8 cellular contexts compared by ENCODE assay signal in the genomic region with DNA sequence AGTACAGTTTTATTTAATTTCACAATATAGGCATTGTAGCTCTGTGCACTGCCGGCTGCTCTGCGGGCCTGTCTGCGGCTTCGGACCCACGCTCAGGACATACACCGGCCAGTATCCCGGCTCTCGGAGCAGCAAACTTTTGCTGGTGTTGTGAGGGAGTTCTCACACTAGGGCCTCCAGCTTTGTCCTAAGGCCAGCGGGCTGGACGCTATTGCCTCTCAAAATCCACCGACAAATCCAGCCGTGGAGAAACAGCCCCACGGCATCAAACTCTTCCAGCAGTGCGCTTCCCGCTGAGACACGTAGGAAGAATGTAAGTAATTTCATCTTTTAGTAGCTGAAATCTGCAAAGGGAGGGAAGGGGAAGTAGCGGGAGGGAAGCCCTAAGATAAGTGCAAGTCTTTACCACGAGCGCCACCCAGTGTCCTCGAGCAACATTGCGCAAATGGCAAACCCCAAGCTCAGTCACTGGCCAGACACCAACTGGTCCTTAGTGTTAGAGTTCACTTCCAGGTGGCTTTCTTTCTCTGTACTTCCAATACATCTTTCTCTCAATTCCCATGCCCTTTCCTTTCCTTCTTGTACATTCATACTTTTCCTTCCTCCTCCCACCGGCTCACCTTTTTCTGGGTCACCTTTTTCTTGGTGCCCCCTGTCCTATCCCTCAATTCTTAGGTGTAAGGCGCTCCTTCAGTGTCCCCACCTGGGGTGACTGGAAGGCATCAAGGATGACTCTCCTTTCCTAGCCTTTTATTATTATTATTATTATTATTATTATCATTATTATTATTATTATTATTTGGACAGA. TPM values are rescaled to one million over a fixed set of nuclear protein-coding genes. Genes with fewer than 3 reads are reported as not detected.
DNase-seq lines count a peak whose midpoint lies in the region; ATAC-seq, FAIRE-seq and TF ChIP-seq lines count a peak whose summit lies in the region.

No MANE protein-coding gene starts in this region.

- no peak overlapping the region for H3K27ac ChIP-seq in right atrium auricular region

- no peak for ATAC-seq in HG02981 (IDR thresholded peaks at IDR 0.05; ENCODE audit: unreplicated experiment)

- H3K4me3 ChIP-seq in right atrium auricular region: peak overlapping the region; percentile 20 to 41

- peak; percentile 85 to 89 for TF ChIP-seq CTCF in right atrium auricular region (IDR thresholded peaks at IDR 0.05)

- H3K27me3 ChIP-seq in right atrium auricular region: peaks cover 14 to 36% of the 10 kb centered on the region in 2 donors

- no peaks in the 10 kb centered on the region for H3K36me3 ChIP-seq in right atrium auricular region

- H3K4me1 ChIP-seq in right atrium auricular region: peaks cover 0 to 32% of the 10 kb centered on the region in 2 donors

- peak; percentile 3 for FAIRE-seq in G401.6 (lab: Jason Lieb, UNC)

- peak; percentile 90 for DNase-seq in H4 (ENCODE audit: low spot score)
- peak; percentile 76 for DNase-seq in LoVo (ENCODE audit: low spot score)
- peak; percentile 33 to 66 for DNase-seq in SW 1271 (lab: John Stamatoyannopoulos, UW)
- peak; percentile 85 for DNase-seq in amniotic epithelial cell (ENCODE audit: low read depth)
- peak; percentile 86 for DNase-seq in right atrium auricular region (ENCODE audit: low spot score)
- peak; percentile 56 for DNase-seq in renal cortical epithelial cell (ENCODE audit: low read depth)

- no peaks in the 10 kb centered on the region for H3K9me3 ChIP-seq in right atrium auricular region

RNA-seq across cellular contexts. Expression of gene DLX5, which starts 3.0 kb away (rescaled TPM):
- 0.35 and 0.51 TPM in 2 replicates for total RNA-seq in H4 (2014; rRNA removed; shearing (Covaris generic))
- total RNA-seq in right atrium auricular region (not detected), renal cortical epithelial cell (not detected in 2 replicates)

RNA-seq across cellular contexts. Expression of gene DLX6, which starts 22.3 kb away (rescaled TPM):
- 1.7 and 5.3 TPM in 2 replicates for total RNA-seq in H4 (2014; rRNA removed; shearing (Covaris generic))
- total RNA-seq in right atrium auricular region (not detected), renal cortical epithelial cell (not detected in 2 replicates)
